ENCODE assay signal across 10 cellular contexts in genomic region chr5:146565764-146566163, GRCh38. TPM values are rescaled to one million over a fixed set of nuclear protein-coding genes. Genes with fewer than 3 reads are reported as not detected.
DNase-seq lines count a peak whose midpoint lies in the region; ATAC-seq and TF ChIP-seq lines count a peak whose summit lies in the region.
"Had no signal": no experiment of that assay in that cellular context is flagged by ENCODE, and none has a peak within 500 bp of the region (broad histone marks: within the 10 kb centered on the region; RNA-seq: fewer than 3 reads in every experiment).

No MANE protein-coding gene starts in this region.

- no peaks in the 10 kb centered on the region for H3K27me3 ChIP-seq in mammary epithelial cell (ENCODE audit: insufficient read depth, low read length)
- H3K27me3 ChIP-seq: uterus had no signal

- H3K4me2 ChIP-seq in mammary epithelial cell (ENCODE audit: insufficient read depth, low read depth, low read length) = no peak overlapping the region

- peak overlapping the region; percentile 12 for H3K4me3 Mint-ChIP-seq in T-helper 17 cell
- H3K4me3 Mint-ChIP-seq: IgD-negative memory B cell had no signal

- H3K36me3 ChIP-seq in mammary epithelial cell (ENCODE audit: insufficient read depth, low read length) = no peaks in the 10 kb centered on the region
- H3K36me3 ChIP-seq: uterus had no signal

- H4K20me1 ChIP-seq in mammary epithelial cell (ENCODE audit: insufficient read depth, low read length) = no peaks in the 10 kb centered on the region

- H3K4me1 Mint-ChIP-seq in T-helper 17 cell = peaks cover 5% of the 10 kb centered on the region

- no peaks in the 10 kb centered on the region for H3K79me2 ChIP-seq in mammary epithelial cell (ENCODE audit: insufficient read depth, low read length)

- H3K27ac Mint-ChIP-seq in T-helper 17 cell = no peak overlapping the region
- H3K27ac Mint-ChIP-seq: IgD-negative memory B cell had no signal

- H3K9ac ChIP-seq in mammary epithelial cell (ENCODE audit: insufficient read depth, low read length) = no peak overlapping the region

- H3K4me1 ChIP-seq in mammary epithelial cell (ENCODE audit: insufficient read depth, low read length) = peaks cover 20% of the 10 kb centered on the region
- H3K4me1 ChIP-seq: uterus had no signal

- in situ Hi-C loops in mammary epithelial cell (cut with MboI; ENCODE audit: low sequenced_read_pairs in 2 of 2) = no loop called here

- TF ChIP-seq CTCF in AG09309 (IDR thresholded peaks at IDR 0.05; ENCODE audit: control insufficient read depth, insufficient read depth, low read depth, low read length, missing control alignments) (peak; percentile 69), mammary epithelial cell (conservative IDR thresholded peaks at IDR 0.05 in 1 of 2, IDR thresholded peaks at IDR 0.05 in 1 of 2; ENCODE audit: extremely low read depth in 1 of 2, insufficient read depth in 1 of 2, low read depth in 1 of 2, low read length in 2 of 2) (peak; percentile 25 to 49)

- CTCF ChIA-PET in mammary epithelial cell (lab: Charles Lee; ENCODE audit: low non-redundant PET) = no interaction called here

- peak; percentile 40 for DNase-seq in AG09309 (ENCODE audit: low read depth)
- DNase-seq in NCI-H1436 treated with DMSO at 0.1 percent for 48 hours (lab: John Stamatoyannopoulos, UW) = peak; percentile 52
- peak in 1 of 3 donors; percentile 33 for DNase-seq in T-helper 17 cell
- DNase-seq in mammary epithelial cell = peak; percentile 47
- peak in 1 of 2 donors; percentile 33 for DNase-seq in left colon
- DNase-seq in stimulated activated CD8-positive, alpha-beta memory T cell treated with anti-CD3 and anti-CD28 coated beads, Interleukin-15, amount 100 ng/mL, for 48 hours (ENCODE audit: low read depth in 2 of 2) = peak; percentile 6 to 33

- H3K9me3 ChIP-seq in T-helper 17 cell (ENCODE audit: control insufficient read depth, low read length, poor library complexity, severe bottlenecking) (no peaks in the 10 kb centered on the region), mammary epithelial cell (replicated peaks; ENCODE audit: insufficient read depth, low read length) (no peaks in the 10 kb centered on the region)
- H3K9me3 ChIP-seq: uterus had no signal

- dilution Hi-C loops in mammary epithelial cell (cut with HindIII; ENCODE audit: low sequenced_read_pairs) = no loop called here

- no peaks in the 10 kb centered on the region for H3K36me3 Mint-ChIP-seq in T-helper 17 cell (ENCODE audit: low read depth)
- H3K36me3 Mint-ChIP-seq: IgD-negative memory B cell had no signal

- peaks cover 12% of the 10 kb centered on the region for H3K27me3 Mint-ChIP-seq in T-helper 17 cell
- H3K27me3 Mint-ChIP-seq: IgD-negative memory B cell had no signal

- 79% methylated on average over 7 of the region's 7 CpGs for WGBS in mammary epithelial cell (ENCODE audit: low coverage, missing lambda C conversion rate)

- no peak overlapping the region for H3K27ac ChIP-seq in mammary epithelial cell (ENCODE audit: insufficient read depth, low read depth, low read length)
- H3K27ac ChIP-seq: uterus had no signal

- peak; percentile 96 for ATAC-seq in GM18511 (IDR thresholded peaks at IDR 0.05; ENCODE audit: unreplicated experiment)
- ATAC-seq in HG02938 (IDR thresholded peaks at IDR 0.05; ENCODE audit: unreplicated experiment) = peak; percentile 98
- ATAC-seq in T-helper 17 cell = peak; percentile 96
- peak; percentile 80 for ATAC-seq in left colon

- no TSS peak for BruUV-seq in mammary epithelial cell (replicated peaks; lab: Mats Ljungman, UMichigan)

- H3K4me3 ChIP-seq in AG09309 (ENCODE audit: control insufficient read depth, low read depth, low read length) (no peak overlapping the region), mammary epithelial cell (replicated peaks in 1 of 3; ENCODE audit: insufficient read depth in 1 of 3, low read depth in 2 of 3, low read length in 3 of 3) (no peak overlapping the region)
- H3K4me3 ChIP-seq: uterus had no signal

- no peak overlapping the region for H2AFZ ChIP-seq in mammary epithelial cell (ENCODE audit: low read depth, low read length)

- intact Hi-C loops in mammary epithelial cell (cut with micrococcal nuclease) (no loop called here), left colon (cut with DNase I, micrococcal nuclease) (no loop called here)

RNA-seq across cellular contexts. Expression of gene GPR151, which starts 49.8 kb away (rescaled TPM):
- total RNA-seq in T-helper 17 cell (not detected), mammary epithelial cell (not detected), left colon (not detected)
- not detected for polyA plus RNA-seq in mammary epithelial cell
- polyA minus RNA-seq in mammary epithelial cell = not detected
- total RNA-seq: uterus had no signal
- polyA plus RNA-seq: IgD-negative memory B cell had no signal
